Comparison of ENCODE assay signal across 18 cellular contexts in genomic region chr1:62237361-62237760, GRCh38. TPM values are rescaled to one million over a fixed set of nuclear protein-coding genes. Genes with fewer than 3 reads are reported as not detected.
A peak's percentile ranks its signal among the peaks of the same experiment; 100 is the strongest.
DNase-seq lines count a peak whose midpoint lies in the region; ATAC-seq and TF ChIP-seq lines count a peak whose summit lies in the region.
"Had no signal": no experiment of that assay in that cellular context is flagged by ENCODE, and none has a peak within 500 bp of the region (broad histone marks: within the 10 kb centered on the region; RNA-seq: fewer than 3 reads in every experiment).

No MANE protein-coding gene starts in this region.

- H3K4me3 ChIP-seq in cardiac muscle cell (no peak overlapping the region), heart right ventricle (no peak overlapping the region), ectodermal cell (ENCODE audit: insufficient read depth, low read depth, low read length) (no peak overlapping the region)
- H3K4me3 ChIP-seq: Peyer's patch had no signal

- H3K4me1 ChIP-seq in cardiac muscle cell (ENCODE audit: low read depth): peaks cover 9% of the 10 kb centered on the region
- peaks cover 0 to 16% (median 9%) of the 10 kb centered on the region in 9 donors for H3K4me1 ChIP-seq in heart right ventricle
- peaks cover 7% of the 10 kb centered on the region for H3K4me1 ChIP-seq in ectodermal cell (ENCODE audit: control insufficient read depth, insufficient read depth, low read length)
- H3K4me1 ChIP-seq: Peyer's patch had no signal

- WGBS in heart right ventricle, 2 donors: 86 to 88% methylated on average over 4 of the region's 4 CpGs
- 72 to 83% methylated on average over 4 of the region's 4 CpGs for WGBS in ectodermal cell, 2 experiments

- H3K9me3 ChIP-seq in cardiac muscle cell (ENCODE audit: low read depth): no peaks in the 10 kb centered on the region
- peaks cover 0 to 3% (median 0%) of the 10 kb centered on the region in 11 donors for H3K9me3 ChIP-seq in heart right ventricle
- no peaks in the 10 kb centered on the region for H3K9me3 ChIP-seq in ectodermal cell (ENCODE audit: control insufficient read depth, low read length)
- H3K9me3 ChIP-seq: Peyer's patch had no signal

- DNase-seq in cardiac muscle cell (ENCODE audit: low read depth in 1 of 2, low spot score in 1 of 2) (no peak), heart right ventricle (no peak), NCI-H2171 (lab: John Stamatoyannopoulos, UW) (peak; percentile 22), DMS153 (lab: John Stamatoyannopoulos, UW) (no peak), GOT3 (lab: John Stamatoyannopoulos, UW) (no peak)
- DNase-seq in activated CD4-positive, alpha-beta T cell treated with anti-CD3 and anti-CD28 coated beads for 4 hours: no peak
- DNase-seq: CD4-positive, alpha-beta memory T cell; H7; Kasumi-1; NCI-H1417 treated with DMSO at 0.1 percent for 48 hours; NCI-H2029; NCI-H69; Peyer's patch; SW 1271 had no signal

- ATAC-seq in heart right ventricle (no peak), GM21723 (IDR thresholded peaks at IDR 0.05; ENCODE audit: unreplicated experiment) (no peak)

- intact Hi-C loops in heart right ventricle (cut with DNase I): no loop called here

- H3K27me3 ChIP-seq in cardiac muscle cell (no peaks in the 10 kb centered on the region), heart right ventricle (peaks cover 0 to 3% (median 0%) of the 10 kb centered on the region in 7 donors), ectodermal cell (ENCODE audit: control insufficient read depth, insufficient read depth, low read length, poor library complexity, severe bottlenecking) (no peaks in the 10 kb centered on the region)
- H3K27me3 ChIP-seq: Peyer's patch had no signal

- H3K27ac ChIP-seq in cardiac muscle cell (peak overlapping the region; percentile 85), heart right ventricle (no peak overlapping the region), ectodermal cell (ENCODE audit: insufficient read depth, low read depth, low read length, poor library complexity, severe bottlenecking) (peak overlapping the region; percentile 46)
- H3K27ac ChIP-seq: Peyer's patch had no signal

- H3K36me3 ChIP-seq in cardiac muscle cell (no peaks in the 10 kb centered on the region), heart right ventricle (no peaks in the 10 kb centered on the region), ectodermal cell (ENCODE audit: control insufficient read depth, insufficient read depth, low read length) (no peaks in the 10 kb centered on the region)
- H3K36me3 ChIP-seq: Peyer's patch had no signal

- TF ChIP-seq CTCF in cardiac muscle cell (IDR thresholded peaks at IDR 0.05; ENCODE audit: low read depth, low read length) (no peak), heart right ventricle (IDR thresholded peaks at IDR 0.05) (no peak)

RNA-seq across cellular contexts. Expression of gene L1TD1, which starts 42.7 kb away (rescaled TPM):
- 0.04 and 0.36 TPM in 2 replicates for total RNA-seq in cardiac muscle cell
- 0.37 TPM in 1 of 2 replicates, not detected in the other for polyA plus RNA-seq in cardiac muscle cell
- total RNA-seq in heart right ventricle: under 1 TPM in 2 of 10 donors, not detected in 8; 0.07 to 0.12 TPM
- under 1 TPM in 1 of 2 donors, not detected in 1; 0.16 TPM for polyA plus RNA-seq in heart right ventricle
- 9.8 TPM for polyA plus RNA-seq in ectodermal cell (2013, experiment 1 of 4)
- polyA plus RNA-seq in ectodermal cell (2013, experiment 2 of 4): 10.0 TPM
- 7.4 TPM for polyA plus RNA-seq in ectodermal cell (2013, experiment 3 of 4)
- polyA plus RNA-seq in ectodermal cell (2013, experiment 4 of 4): 8.1 TPM
- total RNA-seq: A673; B cell; CD4-positive, alpha-beta memory T cell had no signal
- polyA plus RNA-seq: CD4-positive, alpha-beta memory T cell had no signal

Comparison
In these comparisons a context has a peak if more than half of its experiments do, and no peak if none do; other contexts are left out.
1. H3K27ac ChIP-seq: peak in cardiac muscle cell (single experiment) and ectodermal cell (single experiment); none in heart right ventricle (0 of 10).